9 cellular contexts compared by ENCODE assay signal in the genomic region with DNA sequence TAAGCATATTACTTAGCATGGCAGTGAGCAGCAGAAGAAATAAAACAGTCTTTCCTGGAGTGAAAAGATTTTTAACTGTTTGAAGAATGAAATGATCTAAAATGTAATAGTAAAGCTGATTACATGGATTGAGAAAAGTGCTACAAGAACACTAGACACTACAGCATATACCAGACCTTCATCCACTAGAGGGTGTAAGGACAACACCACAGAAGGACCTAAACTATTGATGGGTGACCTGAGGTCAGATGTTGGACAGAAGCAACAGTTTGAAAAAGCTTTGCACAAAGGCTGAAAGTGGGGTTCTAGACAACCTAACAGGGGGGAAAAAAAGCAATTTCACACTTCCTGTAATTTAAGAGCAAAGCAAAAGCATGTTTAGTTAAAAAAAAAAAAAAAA.
DNase-seq lines count a peak whose midpoint lies in the region; TF ChIP-seq lines count a peak whose summit lies in the region.
"Had no signal": no experiment of that assay in that cellular context is flagged by ENCODE, and none has a peak within 500 bp of the region (broad histone marks: within the 10 kb centered on the region; RNA-seq: fewer than 3 reads in every experiment).

No MANE protein-coding gene starts in this region.

- DNase-seq in NCI-H2171 treated with DMSO at 0.1 percent for 48 hours (lab: John Stamatoyannopoulos, UW) (peak; percentile 51), NCI-H2171 (lab: John Stamatoyannopoulos, UW) (no peak), NCI-H1694 treated with DMSO at 0.1 percent for 48 hours (lab: John Stamatoyannopoulos, UW) (peak; percentile 6), astrocyte of the hippocampus (ENCODE audit: low read depth, low spot score) (peak; percentile 71), iris pigment epithelial cell (ENCODE audit: low read depth) (peak; percentile 79), type B pancreatic cell (ENCODE audit: extremely low spot score, unreplicated experiment) (no peak), middle frontal gyrus (ENCODE audit: extremely low spot score, low spot score) (no peak), ecto neural progenitor cell (ENCODE audit: low spot score) (no peak)

- peaks cover 32% of the 10 kb centered on the region for H3K4me1 Mint-ChIP-seq in type B pancreatic cell (ENCODE audit: unreplicated experiment)
- H3K4me1 Mint-ChIP-seq: CD4-positive, alpha-beta memory T cell had no signal

- H3K27me3 Mint-ChIP-seq in type B pancreatic cell = no peaks in the 10 kb centered on the region

- no peaks in the 10 kb centered on the region for H3K9me3 Mint-ChIP-seq in type B pancreatic cell
- H3K9me3 Mint-ChIP-seq: CD4-positive, alpha-beta memory T cell had no signal

- no peak overlapping the region for H3K27ac Mint-ChIP-seq in type B pancreatic cell

- peaks cover 4% of the 10 kb centered on the region for H3K36me3 Mint-ChIP-seq in type B pancreatic cell
- H3K36me3 Mint-ChIP-seq: CD4-positive, alpha-beta memory T cell had no signal

- peak; percentile 76 for TF ChIP-seq CTCF in type B pancreatic cell (conservative IDR thresholded peaks at IDR 0.05)

- H3K4me3 Mint-ChIP-seq in type B pancreatic cell = no peak overlapping the region
- H3K4me3 Mint-ChIP-seq: CD4-positive, alpha-beta memory T cell had no signal

Comparison
In these comparisons a context has a peak if more than half of its experiments do, and no peak if none do; other contexts are left out.
1. DNase-seq: peak in NCI-H2171 treated with DMSO at 0.1 percent for 48 hours (single experiment), NCI-H1694 treated with DMSO at 0.1 percent for 48 hours (single experiment), astrocyte of the hippocampus (single experiment) and iris pigment epithelial cell (single experiment); none in NCI-H2171 (single experiment), type B pancreatic cell (single experiment), middle frontal gyrus (single experiment) and ecto neural progenitor cell (single experiment).